ENCODE assay signal across 1 cellular context in the genomic region with DNA sequence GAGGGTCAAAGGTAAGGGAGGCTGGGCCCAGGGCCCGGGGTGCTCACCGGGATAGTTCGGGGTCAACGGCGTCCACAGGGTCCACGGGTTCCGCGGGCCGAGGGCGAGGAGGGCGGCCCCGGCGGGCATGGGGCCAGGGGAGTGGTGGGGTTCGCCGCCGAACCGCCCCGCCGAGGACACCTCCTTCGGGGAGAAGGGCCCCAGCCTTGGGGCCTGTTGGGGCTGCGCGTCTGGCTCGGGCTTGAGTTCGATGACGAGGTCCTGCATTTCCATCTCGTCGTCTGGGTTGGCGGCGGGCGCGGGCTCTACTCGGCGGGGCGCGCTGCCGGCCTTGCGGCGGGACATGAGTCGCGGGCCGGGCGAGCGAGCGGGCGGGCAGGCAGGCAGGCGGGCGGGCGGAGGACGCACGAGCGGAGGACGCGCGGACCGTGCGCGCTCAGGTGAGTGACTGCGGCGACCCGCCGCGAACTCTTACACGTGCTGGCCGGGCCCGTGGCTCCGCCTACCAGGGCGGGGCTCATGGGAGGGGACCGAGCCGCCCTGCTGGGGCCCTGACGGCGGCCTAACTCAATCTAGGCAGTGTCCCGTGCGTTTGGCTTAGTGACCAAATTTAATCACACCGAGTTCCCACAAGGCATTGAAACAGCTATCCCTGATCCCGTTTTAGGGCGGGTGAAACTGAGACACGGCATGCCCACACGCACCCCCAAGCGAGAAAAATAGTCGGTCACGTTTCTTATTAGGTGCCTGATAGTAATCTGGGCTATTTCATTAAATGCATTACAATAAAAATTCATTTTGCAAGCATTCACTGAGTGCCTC.
TF ChIP-seq lines count a peak whose summit lies in the region.

A gene (minus strand): TSS at position 450 of the 822 bp plus-strand sequence. CDS start 105 bp downstream, at position 345.

TF ChIP-seq in HEK293, 187 proteins besides CTCF, POLR2A, EP300 and RAD21 (continued from another document):
- TF ChIP-seq ZNF239 (tag by site-specific recombination; IDR thresholded peaks at IDR 0.05), result no peak
- no peak for TF ChIP-seq ZNF311 (tag by site-specific recombination; IDR thresholded peaks at IDR 0.05; ENCODE audit: borderline replicate concordance)
- 0 out of 2 replicates have a peak, but pooled peaks have one; percentile 14 for TF ChIP-seq SP7 (tag by site-specific recombination; IDR thresholded peaks at IDR 0.05)
- peak; percentile 40; the same call in 1 of the 2 replicates for TF ChIP-seq BCL11B (tag by site-specific recombination; IDR thresholded peaks at IDR 0.05; ENCODE audit: low read depth)
- peak; percentile 58; the same call in 1 of the 2 replicates for TF ChIP-seq ZSCAN30 (tag by site-specific recombination; IDR thresholded peaks at IDR 0.05)
- TF ChIP-seq EGR2 (tag by site-specific recombination; IDR thresholded peaks at IDR 0.05; ENCODE audit: low read depth), result no peak
- TF ChIP-seq ZNF596 (tag by site-specific recombination; IDR thresholded peaks at IDR 0.05), result peak; percentile 70
- TF ChIP-seq SP3 (tag by site-specific recombination; IDR thresholded peaks at IDR 0.05), result peak; percentile 87
- peak; percentile 82 for TF ChIP-seq ZNF660 (tag by site-specific recombination; IDR thresholded peaks at IDR 0.05)
- TF ChIP-seq, protein P1, sequence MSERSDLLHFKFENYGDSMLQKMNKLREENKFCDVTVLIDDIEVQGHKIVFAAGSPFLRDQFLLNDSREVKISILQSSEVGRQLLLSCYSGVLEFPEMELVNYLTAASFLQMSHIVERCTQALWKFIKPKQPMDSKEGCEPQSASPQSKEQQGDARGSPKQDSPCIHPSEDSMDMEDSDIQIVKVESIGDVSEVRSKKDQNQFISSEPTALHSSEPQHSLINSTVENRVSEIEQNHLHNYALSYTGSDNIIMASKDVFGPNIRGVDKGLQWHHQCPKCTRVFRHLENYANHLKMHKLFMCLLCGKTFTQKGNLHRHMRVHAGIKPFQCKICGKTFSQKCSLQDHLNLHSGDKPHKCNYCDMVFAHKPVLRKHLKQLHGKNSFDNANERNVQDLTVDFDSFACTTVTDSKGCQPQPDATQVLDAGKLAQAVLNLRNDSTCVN (tag by site-specific recombination; optimal IDR thresholded peaks at IDR 0.05), result peak; percentile 73
- TF ChIP-seq KLF10 (tag by site-specific recombination; IDR thresholded peaks at IDR 0.05), result peak; percentile 42; the same call in 1 of the 2 replicates
- TF ChIP-seq ZNF629 (tag by site-specific recombination; IDR thresholded peaks at IDR 0.05), result 0 out of 2 replicates have a peak, but pooled peaks have one; percentile 16
- TF ChIP-seq, protein P2, sequence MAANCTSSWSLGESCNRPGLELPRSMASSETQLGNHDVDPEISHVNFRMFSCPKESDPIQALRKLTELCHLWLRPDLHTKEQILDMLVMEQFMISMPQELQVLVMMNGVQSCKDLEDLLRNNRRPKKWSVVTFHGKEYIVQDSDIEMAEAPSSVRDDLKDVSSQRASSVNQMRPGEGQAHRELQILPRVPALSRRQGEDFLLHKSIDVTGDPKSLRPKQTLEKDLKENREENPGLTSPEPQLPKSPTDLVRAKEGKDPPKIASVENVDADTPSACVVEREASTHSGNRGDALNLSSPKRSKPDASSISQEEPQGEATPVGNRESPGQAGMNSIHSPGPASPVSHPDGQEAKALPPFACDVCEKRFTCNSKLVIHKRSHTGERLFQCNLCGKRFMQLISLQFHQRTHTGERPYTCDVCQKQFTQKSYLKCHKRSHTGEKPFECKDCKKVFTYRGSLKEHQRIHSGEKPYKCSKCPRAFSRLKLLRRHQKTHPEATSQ (tag by site-specific recombination; IDR thresholded peaks at IDR 0.05), result 0 out of 2 replicates have a peak, but pooled peaks have one; percentile 31
- TF ChIP-seq, protein P3, sequence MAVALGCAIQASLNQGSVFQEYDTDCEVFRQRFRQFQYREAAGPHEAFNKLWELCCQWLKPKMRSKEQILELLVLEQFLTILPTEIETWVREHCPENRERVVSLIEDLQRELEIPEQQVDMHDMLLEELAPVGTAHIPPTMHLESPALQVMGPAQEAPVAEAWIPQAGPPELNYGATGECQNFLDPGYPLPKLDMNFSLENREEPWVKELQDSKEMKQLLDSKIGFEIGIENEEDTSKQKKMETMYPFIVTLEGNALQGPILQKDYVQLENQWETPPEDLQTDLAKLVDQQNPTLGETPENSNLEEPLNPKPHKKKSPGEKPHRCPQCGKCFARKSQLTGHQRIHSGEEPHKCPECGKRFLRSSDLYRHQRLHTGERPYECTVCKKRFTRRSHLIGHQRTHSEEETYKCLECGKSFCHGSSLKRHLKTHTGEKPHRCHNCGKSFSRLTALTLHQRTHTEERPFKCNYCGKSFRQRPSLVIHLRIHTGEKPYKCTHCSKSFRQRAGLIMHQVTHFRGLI (tag by site-specific recombination; IDR thresholded peaks at IDR 0.05), result peak; percentile 71
- peak; percentile 55 for TF ChIP-seq ZIC2 (tag by site-specific recombination; IDR thresholded peaks at IDR 0.05)
- TF ChIP-seq ZNF335 (tag by site-specific recombination; conservative IDR thresholded peaks at IDR 0.05), result peak; percentile 96
- TF ChIP-seq, protein P4, sequence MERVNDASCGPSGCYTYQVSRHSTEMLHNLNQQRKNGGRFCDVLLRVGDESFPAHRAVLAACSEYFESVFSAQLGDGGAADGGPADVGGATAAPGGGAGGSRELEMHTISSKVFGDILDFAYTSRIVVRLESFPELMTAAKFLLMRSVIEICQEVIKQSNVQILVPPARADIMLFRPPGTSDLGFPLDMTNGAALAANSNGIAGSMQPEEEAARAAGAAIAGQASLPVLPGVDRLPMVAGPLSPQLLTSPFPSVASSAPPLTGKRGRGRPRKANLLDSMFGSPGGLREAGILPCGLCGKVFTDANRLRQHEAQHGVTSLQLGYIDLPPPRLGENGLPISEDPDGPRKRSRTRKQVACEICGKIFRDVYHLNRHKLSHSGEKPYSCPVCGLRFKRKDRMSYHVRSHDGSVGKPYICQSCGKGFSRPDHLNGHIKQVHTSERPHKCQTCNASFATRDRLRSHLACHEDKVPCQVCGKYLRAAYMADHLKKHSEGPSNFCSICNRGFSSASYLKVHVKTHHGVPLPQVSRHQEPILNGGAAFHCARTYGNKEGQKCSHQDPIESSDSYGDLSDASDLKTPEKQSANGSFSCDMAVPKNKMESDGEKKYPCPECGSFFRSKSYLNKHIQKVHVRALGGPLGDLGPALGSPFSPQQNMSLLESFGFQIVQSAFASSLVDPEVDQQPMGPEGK (tag by site-specific recombination; IDR thresholded peaks at IDR 0.05), result peak; percentile 78
- TF ChIP-seq, protein P5, sequence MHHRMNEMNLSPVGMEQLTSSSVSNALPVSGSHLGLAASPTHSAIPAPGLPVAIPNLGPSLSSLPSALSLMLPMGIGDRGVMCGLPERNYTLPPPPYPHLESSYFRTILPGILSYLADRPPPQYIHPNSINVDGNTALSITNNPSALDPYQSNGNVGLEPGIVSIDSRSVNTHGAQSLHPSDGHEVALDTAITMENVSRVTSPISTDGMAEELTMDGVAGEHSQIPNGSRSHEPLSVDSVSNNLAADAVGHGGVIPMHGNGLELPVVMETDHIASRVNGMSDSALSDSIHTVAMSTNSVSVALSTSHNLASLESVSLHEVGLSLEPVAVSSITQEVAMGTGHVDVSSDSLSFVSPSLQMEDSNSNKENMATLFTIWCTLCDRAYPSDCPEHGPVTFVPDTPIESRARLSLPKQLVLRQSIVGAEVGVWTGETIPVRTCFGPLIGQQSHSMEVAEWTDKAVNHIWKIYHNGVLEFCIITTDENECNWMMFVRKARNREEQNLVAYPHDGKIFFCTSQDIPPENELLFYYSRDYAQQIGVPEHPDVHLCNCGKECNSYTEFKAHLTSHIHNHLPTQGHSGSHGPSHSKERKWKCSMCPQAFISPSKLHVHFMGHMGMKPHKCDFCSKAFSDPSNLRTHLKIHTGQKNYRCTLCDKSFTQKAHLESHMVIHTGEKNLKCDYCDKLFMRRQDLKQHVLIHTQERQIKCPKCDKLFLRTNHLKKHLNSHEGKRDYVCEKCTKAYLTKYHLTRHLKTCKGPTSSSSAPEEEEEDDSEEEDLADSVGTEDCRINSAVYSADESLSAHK (tag by site-specific recombination; IDR thresholded peaks at IDR 0.05), result peak; percentile 85
- TF ChIP-seq, protein P6, sequence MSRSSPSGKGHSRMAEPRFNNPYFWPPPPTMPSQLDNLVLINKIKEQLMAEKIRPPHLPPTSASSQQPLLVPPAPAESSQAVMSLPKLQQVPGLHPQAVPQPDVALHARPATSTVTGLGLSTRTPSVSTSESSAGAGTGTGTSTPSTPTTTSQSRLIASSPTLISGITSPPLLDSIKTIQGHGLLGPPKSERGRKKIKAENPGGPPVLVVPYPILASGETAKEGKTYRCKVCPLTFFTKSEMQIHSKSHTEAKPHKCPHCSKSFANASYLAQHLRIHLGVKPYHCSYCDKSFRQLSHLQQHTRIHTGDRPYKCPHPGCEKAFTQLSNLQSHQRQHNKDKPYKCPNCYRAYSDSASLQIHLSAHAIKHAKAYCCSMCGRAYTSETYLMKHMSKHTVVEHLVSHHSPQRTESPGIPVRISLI (tag by site-specific recombination; IDR thresholded peaks at IDR 0.05), result no peak
- no peak for TF ChIP-seq FEZF1 (tag by site-specific recombination; IDR thresholded peaks at IDR 0.05)
- TF ChIP-seq, protein P7, sequence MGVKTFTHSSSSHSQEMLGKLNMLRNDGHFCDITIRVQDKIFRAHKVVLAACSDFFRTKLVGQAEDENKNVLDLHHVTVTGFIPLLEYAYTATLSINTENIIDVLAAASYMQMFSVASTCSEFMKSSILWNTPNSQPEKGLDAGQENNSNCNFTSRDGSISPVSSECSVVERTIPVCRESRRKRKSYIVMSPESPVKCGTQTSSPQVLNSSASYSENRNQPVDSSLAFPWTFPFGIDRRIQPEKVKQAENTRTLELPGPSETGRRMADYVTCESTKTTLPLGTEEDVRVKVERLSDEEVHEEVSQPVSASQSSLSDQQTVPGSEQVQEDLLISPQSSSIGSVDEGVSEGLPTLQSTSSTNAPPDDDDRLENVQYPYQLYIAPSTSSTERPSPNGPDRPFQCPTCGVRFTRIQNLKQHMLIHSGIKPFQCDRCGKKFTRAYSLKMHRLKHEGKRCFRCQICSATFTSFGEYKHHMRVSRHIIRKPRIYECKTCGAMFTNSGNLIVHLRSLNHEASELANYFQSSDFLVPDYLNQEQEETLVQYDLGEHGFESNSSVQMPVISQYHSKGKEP (tag by site-specific recombination; IDR thresholded peaks at IDR 0.05), result peak; percentile 5; the same call in 1 of the 2 replicates
- peak; percentile 43; the same call in 1 of the 2 replicates for TF ChIP-seq GLIS1 (tag by site-specific recombination; IDR thresholded peaks at IDR 0.05)
- peak; percentile 23 for TF ChIP-seq ZBTB8A (tag by site-specific recombination; IDR thresholded peaks at IDR 0.05)
- peak; percentile 53; the same call in 1 of the 2 replicates for TF ChIP-seq ZNF76 (tag by site-specific recombination; IDR thresholded peaks at IDR 0.05; ENCODE audit: borderline replicate concordance, low read depth)
- 0 out of 2 replicates have a peak, but pooled peaks have one; percentile 51 for TF ChIP-seq ZXDB (tag by site-specific recombination; IDR thresholded peaks at IDR 0.05)
- peak; percentile 90 for TF ChIP-seq ZNF664 (tag by site-specific recombination; IDR thresholded peaks at IDR 0.05)
- TF ChIP-seq, protein P8, sequence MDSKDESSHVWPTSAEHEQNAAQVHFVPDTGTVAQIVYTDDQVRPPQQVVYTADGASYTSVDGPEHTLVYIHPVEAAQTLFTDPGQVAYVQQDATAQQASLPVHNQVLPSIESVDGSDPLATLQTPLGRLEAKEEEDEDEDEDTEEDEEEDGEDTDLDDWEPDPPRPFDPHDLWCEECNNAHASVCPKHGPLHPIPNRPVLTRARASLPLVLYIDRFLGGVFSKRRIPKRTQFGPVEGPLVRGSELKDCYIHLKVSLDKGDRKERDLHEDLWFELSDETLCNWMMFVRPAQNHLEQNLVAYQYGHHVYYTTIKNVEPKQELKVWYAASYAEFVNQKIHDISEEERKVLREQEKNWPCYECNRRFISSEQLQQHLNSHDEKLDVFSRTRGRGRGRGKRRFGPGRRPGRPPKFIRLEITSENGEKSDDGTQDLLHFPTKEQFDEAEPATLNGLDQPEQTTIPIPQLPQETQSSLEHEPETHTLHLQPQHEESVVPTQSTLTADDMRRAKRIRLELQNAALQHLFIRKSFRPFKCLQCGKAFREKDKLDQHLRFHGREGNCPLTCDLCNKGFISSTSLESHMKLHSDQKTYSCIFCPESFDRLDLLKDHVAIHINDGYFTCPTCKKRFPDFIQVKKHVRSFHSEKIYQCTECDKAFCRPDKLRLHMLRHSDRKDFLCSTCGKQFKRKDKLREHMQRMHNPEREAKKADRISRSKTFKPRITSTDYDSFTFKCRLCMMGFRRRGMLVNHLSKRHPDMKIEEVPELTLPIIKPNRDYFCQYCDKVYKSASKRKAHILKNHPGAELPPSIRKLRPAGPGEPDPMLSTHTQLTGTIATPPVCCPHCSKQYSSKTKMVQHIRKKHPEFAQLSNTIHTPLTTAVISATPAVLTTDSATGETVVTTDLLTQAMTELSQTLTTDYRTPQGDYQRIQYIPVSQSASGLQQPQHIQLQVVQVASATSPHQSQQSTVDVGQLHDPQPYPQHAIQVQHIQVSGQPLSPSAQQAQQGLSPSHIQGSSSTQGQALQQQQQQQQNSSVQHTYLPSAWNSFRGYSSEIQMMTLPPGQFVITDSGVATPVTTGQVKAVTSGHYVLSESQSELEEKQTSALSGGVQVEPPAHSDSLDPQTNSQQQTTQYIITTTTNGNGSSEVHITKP (tag by site-specific recombination; IDR thresholded peaks at IDR 0.05), result 0 out of 2 replicates have a peak, but pooled peaks have one; percentile 25
- peak; percentile 71 for TF ChIP-seq ZFP3 (tag by site-specific recombination; IDR thresholded peaks at IDR 0.05; ENCODE audit: low read depth)
- TF ChIP-seq KLF9 (tag by site-specific recombination; IDR thresholded peaks at IDR 0.05; ENCODE audit: low read depth), result peak; percentile 60
- no peak for TF ChIP-seq ZNF621 (tag by site-specific recombination; IDR thresholded peaks at IDR 0.05)
- TF ChIP-seq, protein P9, sequence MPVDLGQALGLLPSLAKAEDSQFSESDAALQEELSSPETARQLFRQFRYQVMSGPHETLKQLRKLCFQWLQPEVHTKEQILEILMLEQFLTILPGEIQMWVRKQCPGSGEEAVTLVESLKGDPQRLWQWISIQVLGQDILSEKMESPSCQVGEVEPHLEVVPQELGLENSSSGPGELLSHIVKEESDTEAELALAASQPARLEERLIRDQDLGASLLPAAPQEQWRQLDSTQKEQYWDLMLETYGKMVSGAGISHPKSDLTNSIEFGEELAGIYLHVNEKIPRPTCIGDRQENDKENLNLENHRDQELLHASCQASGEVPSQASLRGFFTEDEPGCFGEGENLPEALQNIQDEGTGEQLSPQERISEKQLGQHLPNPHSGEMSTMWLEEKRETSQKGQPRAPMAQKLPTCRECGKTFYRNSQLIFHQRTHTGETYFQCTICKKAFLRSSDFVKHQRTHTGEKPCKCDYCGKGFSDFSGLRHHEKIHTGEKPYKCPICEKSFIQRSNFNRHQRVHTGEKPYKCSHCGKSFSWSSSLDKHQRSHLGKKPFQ (tag by site-specific recombination; IDR thresholded peaks at IDR 0.05), result peak; percentile 74
- peak; percentile 50 for TF ChIP-seq GLIS2 (tag by site-specific recombination; IDR thresholded peaks at IDR 0.05)
- TF ChIP-seq ZNF10 (tag by site-specific recombination; IDR thresholded peaks at IDR 0.05), result no peak
- TF ChIP-seq ZBTB17 (tag by site-specific recombination; IDR thresholded peaks at IDR 0.05), result peak; percentile 22
- no peak for TF ChIP-seq GLI4 (tag by site-specific recombination; IDR thresholded peaks at IDR 0.05)
- TF ChIP-seq MYNN (tag by site-specific recombination; IDR thresholded peaks at IDR 0.05; ENCODE audit: borderline replicate concordance), result no peak
- peak; percentile 89 for TF ChIP-seq KLF1 (tag by site-specific recombination; IDR thresholded peaks at IDR 0.05)
